In the genomic region with DNA sequence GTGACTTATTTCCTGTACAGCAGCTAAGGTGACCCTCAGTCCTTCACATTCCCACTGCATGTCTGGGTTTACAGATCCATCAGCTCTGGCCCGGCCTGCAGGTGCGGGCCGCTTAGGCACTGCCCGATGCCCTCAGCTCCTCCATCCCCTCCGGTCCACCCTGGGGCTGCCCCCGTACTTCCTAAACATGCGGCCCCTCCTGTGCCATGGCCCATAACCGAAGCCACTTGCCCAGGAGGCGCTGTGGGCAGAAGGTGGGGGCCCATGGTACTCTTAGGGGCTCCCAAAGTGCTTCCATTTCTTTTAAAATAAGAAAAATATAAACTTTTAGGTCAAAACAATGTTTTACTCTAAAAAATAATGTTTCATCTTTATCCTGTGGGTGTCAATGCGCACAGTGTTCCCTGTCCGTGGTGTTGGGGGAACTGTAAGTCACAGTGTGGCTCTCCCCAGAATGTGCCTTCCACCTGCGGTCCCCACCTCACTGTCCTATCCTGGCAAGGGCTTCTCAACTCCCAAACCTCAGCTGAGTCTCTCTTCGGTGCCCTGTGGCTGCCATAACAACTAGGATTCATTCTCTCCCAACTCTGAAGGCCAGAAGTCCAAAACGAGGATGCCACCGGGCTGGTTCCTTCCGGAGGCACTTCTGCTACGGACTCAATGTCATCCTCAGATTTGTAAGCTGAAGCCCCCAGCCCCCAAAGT, we compare ENCODE assay signal across 23 cellular contexts.
DNase-seq lines count a peak whose midpoint lies in the region; ATAC-seq and TF ChIP-seq lines count a peak whose summit lies in the region.
"Had no signal": no experiment of that assay in that cellular context is flagged by ENCODE, and none has a peak within 500 bp of the region (broad histone marks: within the 10 kb centered on the region; RNA-seq: fewer than 3 reads in every experiment).

No MANE protein-coding gene starts in this region.

- TF ChIP-seq RAD21 in SK-N-SH (IDR thresholded peaks at IDR 0.05; ENCODE audit: low read length), result no peak

- ATAC-seq in SK-N-SH treated with all-trans-retinoic acid at 6 μM for 48 hours (no peak), GM21825 (IDR thresholded peaks at IDR 0.05; ENCODE audit: unreplicated experiment) (no peak), GM18520 (IDR thresholded peaks at IDR 0.05; ENCODE audit: unreplicated experiment) (no peak), HG03139 (IDR thresholded peaks at IDR 0.05; ENCODE audit: unreplicated experiment) (no peak)
- ATAC-seq: CD8-positive, alpha-beta T cell; Panc1 had no signal

- no peak overlapping the region for H3K4me3 ChIP-seq in SK-N-SH (ENCODE audit: low read depth in 2 of 2, low read length in 1 of 2)
- H3K4me3 ChIP-seq: MG63, SJCRH30 had no signal

- H3F3A ChIP-seq in SK-N-SH (replicated peaks; ENCODE audit: insufficient read depth), result no peaks in the 10 kb centered on the region

- no peak for TF ChIP-seq EP300 in SK-N-SH (IDR thresholded peaks at IDR 0.05; ENCODE audit: borderline replicate concordance in 1 of 2, low read depth in 1 of 2, low read length in 1 of 2)

- CTCF ChIA-PET in SK-N-SH (lab: Yijun Ruan, JAX), result interaction anchor here (1.0 to 5.8 kb wide), 5 partner anchors 11 to 348 kb away, joined by 3 to 29 read pairs (median 4); no protein-coding TSS in a partner anchor

- no peaks in the 10 kb centered on the region for H3K36me3 ChIP-seq in SK-N-SH (replicated peaks in 1 of 2; ENCODE audit: control insufficient read depth in 1 of 2, insufficient read depth in 2 of 2, low read length in 1 of 2)
- H3K36me3 ChIP-seq: MG63, SJCRH30 had no signal

- POLR2A ChIA-PET in SK-N-SH (lab: Yijun Ruan, JAX), result no interaction called here

- 53% methylated on average over 10 of the region's 17 CpGs for WGBS in SK-N-SH (ENCODE audit: low lambda C conversion rate)

- H3K27ac ChIP-seq in SK-N-SH (ENCODE audit: low read depth in 2 of 2, low read length in 1 of 2), result no peak overlapping the region
- H3K27ac ChIP-seq: 22Rv1, SJCRH30 had no signal

- no peaks in the 10 kb centered on the region for H3K79me2 ChIP-seq in SK-N-SH (ENCODE audit: insufficient read depth)

- peaks cover 79% of the 10 kb centered on the region for H3K27me3 ChIP-seq in SK-N-SH (ENCODE audit: insufficient read depth)
- H3K27me3 ChIP-seq: SJCRH30 had no signal

- no peak overlapping the region for H3K9ac ChIP-seq in SK-N-SH

- H3K4me2 ChIP-seq in SK-N-SH, result no peak overlapping the region

- H4K20me1 ChIP-seq in SK-N-SH (ENCODE audit: insufficient read depth), result no peaks in the 10 kb centered on the region

- no peaks in the 10 kb centered on the region; a peak in 1 of 4 replicates for H3K4me1 ChIP-seq in SK-N-SH (ENCODE audit: control insufficient read depth in 1 of 2, insufficient read depth in 2 of 2, low read depth in 1 of 2, low read length in 1 of 2)
- H3K4me1 ChIP-seq: SJCRH30 had no signal

- H2AFZ ChIP-seq in SK-N-SH (ENCODE audit: low read depth), result no peak overlapping the region

- H3K9me2 ChIP-seq in SK-N-SH, result no peaks in the 10 kb centered on the region

- DNase-seq in SK-N-SH (peak; percentile 12), D341Med (ENCODE audit: low spot score) (peak; percentile 21), ecto neural progenitor cell (ENCODE audit: low spot score) (peak; percentile 29), mesenteric fat pad (ENCODE audit: low spot score) (peak; percentile 71)
- DNase-seq: C1 segment of cervical spinal cord, DMS153, GOT3, MG63, NCI-H1048, NCI-H1417 treated with DMSO at 0.1 percent for 48 hours, NCI-H187, NCI-H2107, NCI-H2227 treated with DMSO at 0.1 percent for 48 hours, NCI-H510A treated with DMSO at 0.1 percent for 48 hours, NCI-H748 treated with DMSO at 0.1 percent for 48 hours, SJCRH30 had no signal

- no peaks in the 10 kb centered on the region for H3K9me3 ChIP-seq in SK-N-SH
- H3K9me3 ChIP-seq: MG63, SJCRH30 had no signal

- no peak for TF ChIP-seq CTCF in SK-N-SH (IDR thresholded peaks at IDR 0.05)

TF ChIP-seq in SK-N-SH, 30 proteins besides CTCF, POLR2A, EP300 and RAD21:
- TF ChIP-seq YY1 (IDR thresholded peaks at IDR 0.05; ENCODE audit: low read depth) (no peak), NRF1 (IDR thresholded peaks at IDR 0.05; ENCODE audit: low read depth, low read length) (no peak), RFX5 (IDR thresholded peaks at IDR 0.05; ENCODE audit: low read length) (no peak), FOXJ3 (CRISPR knock-in tag; IDR thresholded peaks at IDR 0.05) (no peak), RXRA (IDR thresholded peaks at IDR 0.05; ENCODE audit: borderline replicate concordance, low read depth) (no peak)
- TF ChIP-seq, protein P1, sequence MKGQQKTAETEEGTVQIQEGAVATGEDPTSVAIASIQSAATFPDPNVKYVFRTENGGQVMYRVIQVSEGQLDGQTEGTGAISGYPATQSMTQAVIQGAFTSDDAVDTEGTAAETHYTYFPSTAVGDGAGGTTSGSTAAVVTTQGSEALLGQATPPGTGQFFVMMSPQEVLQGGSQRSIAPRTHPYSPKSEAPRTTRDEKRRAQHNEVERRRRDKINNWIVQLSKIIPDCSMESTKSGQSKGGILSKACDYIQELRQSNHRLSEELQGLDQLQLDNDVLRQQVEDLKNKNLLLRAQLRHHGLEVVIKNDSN (IDR thresholded peaks at IDR 0.05; ENCODE audit: borderline replicate concordance, low read depth), result no peak
- TF ChIP-seq, protein P2, sequence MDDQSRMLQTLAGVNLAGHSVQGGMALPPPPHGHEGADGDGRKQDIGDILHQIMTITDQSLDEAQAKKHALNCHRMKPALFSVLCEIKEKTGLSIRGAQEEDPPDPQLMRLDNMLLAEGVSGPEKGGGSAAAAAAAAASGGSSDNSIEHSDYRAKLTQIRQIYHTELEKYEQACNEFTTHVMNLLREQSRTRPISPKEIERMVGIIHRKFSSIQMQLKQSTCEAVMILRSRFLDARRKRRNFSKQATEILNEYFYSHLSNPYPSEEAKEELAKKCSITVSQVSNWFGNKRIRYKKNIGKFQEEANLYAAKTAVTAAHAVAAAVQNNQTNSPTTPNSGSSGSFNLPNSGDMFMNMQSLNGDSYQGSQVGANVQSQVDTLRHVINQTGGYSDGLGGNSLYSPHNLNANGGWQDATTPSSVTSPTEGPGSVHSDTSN (IDR thresholded peaks at IDR 0.05), result no peak
- TF ChIP-seq, protein P3, sequence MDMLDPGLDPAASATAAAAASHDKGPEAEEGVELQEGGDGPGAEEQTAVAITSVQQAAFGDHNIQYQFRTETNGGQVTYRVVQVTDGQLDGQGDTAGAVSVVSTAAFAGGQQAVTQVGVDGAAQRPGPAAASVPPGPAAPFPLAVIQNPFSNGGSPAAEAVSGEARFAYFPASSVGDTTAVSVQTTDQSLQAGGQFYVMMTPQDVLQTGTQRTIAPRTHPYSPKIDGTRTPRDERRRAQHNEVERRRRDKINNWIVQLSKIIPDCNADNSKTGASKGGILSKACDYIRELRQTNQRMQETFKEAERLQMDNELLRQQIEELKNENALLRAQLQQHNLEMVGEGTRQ (IDR thresholded peaks at IDR 0.05; ENCODE audit: borderline replicate concordance, low read depth, low read length), result no peak
TF ChIP-seq in SK-N-SH: peak in this region for 0.

TF ChIP-seq in SK-N-SH treated with all-trans-retinoic acid at 6 μM for 48 hours, 23 proteins besides CTCF, POLR2A, EP300 and RAD21:
- TF ChIP-seq PPARA (CRISPR knock-in tag; IDR thresholded peaks at IDR 0.05; ENCODE audit: borderline replicate concordance) (no peak), SNAI2 (CRISPR knock-in tag; IDR thresholded peaks at IDR 0.05) (no peak), CSDC2 (CRISPR knock-in tag; IDR thresholded peaks at IDR 0.05) (no peak), ZNF565 (CRISPR knock-in tag; conservative IDR thresholded peaks at IDR 0.05; ENCODE audit: low read depth) (no peak), ZFP3 (CRISPR knock-in tag; IDR thresholded peaks at IDR 0.05) (no peak), ISL1 (CRISPR knock-in tag; IDR thresholded peaks at IDR 0.05) (no peak), BACH2 (CRISPR knock-in tag; IDR thresholded peaks at IDR 0.05; ENCODE audit: borderline replicate concordance) (no peak), TOX (CRISPR knock-in tag; IDR thresholded peaks at IDR 0.05; ENCODE audit: borderline replicate concordance) (no peak), ZNF8 (CRISPR knock-in tag; IDR thresholded peaks at IDR 0.05) (no peak), ESRRG (CRISPR knock-in tag; IDR thresholded peaks at IDR 0.05) (no peak), RARB (CRISPR knock-in tag; IDR thresholded peaks at IDR 0.05) (no peak), OSR1 (CRISPR knock-in tag; IDR thresholded peaks at IDR 0.05) (no peak), TCF4 (CRISPR knock-in tag; IDR thresholded peaks at IDR 0.05; ENCODE audit: borderline replicate concordance) (no peak), ZFP30 (CRISPR knock-in tag; IDR thresholded peaks at IDR 0.05) (no peak)
- TF ChIP-seq, protein P4, sequence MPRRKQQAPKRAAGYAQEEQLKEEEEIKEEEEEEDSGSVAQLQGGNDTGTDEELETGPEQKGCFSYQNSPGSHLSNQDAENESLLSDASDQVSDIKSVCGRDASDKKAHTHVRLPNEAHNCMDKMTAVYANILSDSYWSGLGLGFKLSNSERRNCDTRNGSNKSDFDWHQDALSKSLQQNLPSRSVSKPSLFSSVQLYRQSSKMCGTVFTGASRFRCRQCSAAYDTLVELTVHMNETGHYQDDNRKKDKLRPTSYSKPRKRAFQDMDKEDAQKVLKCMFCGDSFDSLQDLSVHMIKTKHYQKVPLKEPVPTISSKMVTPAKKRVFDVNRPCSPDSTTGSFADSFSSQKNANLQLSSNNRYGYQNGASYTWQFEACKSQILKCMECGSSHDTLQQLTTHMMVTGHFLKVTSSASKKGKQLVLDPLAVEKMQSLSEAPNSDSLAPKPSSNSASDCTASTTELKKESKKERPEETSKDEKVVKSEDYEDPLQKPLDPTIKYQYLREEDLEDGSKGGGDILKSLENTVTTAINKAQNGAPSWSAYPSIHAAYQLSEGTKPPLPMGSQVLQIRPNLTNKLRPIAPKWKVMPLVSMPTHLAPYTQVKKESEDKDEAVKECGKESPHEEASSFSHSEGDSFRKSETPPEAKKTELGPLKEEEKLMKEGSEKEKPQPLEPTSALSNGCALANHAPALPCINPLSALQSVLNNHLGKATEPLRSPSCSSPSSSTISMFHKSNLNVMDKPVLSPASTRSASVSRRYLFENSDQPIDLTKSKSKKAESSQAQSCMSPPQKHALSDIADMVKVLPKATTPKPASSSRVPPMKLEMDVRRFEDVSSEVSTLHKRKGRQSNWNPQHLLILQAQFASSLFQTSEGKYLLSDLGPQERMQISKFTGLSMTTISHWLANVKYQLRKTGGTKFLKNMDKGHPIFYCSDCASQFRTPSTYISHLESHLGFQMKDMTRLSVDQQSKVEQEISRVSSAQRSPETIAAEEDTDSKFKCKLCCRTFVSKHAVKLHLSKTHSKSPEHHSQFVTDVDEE (CRISPR knock-in tag; IDR thresholded peaks at IDR 0.05), result no peak

Comparison
In these comparisons a context has a peak if more than half of its experiments do, and no peak if none do; other contexts are left out.
1. DNase-seq: peak in every context shown above with its lines; median percentile 71 in mesenteric fat pad; 29 in ecto neural progenitor cell; 21 in D341Med; 12 in SK-N-SH.